8 cellular contexts compared by ENCODE assay signal in the genomic region with DNA sequence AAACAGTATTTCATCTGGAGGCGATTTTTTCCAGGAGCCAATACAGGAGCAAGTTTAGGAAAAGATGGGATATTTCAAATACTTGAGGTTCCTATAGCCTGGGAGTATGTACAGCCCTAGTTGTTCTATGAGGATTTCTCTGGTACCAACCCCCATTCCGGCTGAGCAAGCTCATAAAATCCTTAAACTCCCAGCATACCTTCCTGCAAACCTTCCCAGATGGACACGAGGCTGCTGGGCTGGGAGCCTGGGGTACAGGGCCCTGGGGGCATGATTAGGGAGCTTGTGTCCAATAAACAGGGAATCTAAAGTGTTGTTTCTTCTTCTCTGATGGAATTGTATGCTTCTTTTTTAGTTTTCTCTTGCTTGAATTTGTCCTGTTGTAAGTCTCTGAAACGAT. TPM values are rescaled to one million over a fixed set of nuclear protein-coding genes. Genes with fewer than 3 reads are reported as not detected.
DNase-seq lines count a peak whose midpoint lies in the region; ATAC-seq and TF ChIP-seq lines count a peak whose summit lies in the region.

No MANE protein-coding gene starts in this region.

- TF ChIP-seq CTCF in kidney epithelial cell (IDR thresholded peaks at IDR 0.05; ENCODE audit: insufficient read depth, low read length, poor library complexity, severe bottlenecking) (no peak), tibial nerve (IDR thresholded peaks at IDR 0.05) (no peak)

- peak overlapping the region; percentile 95 for H3K4me3 Mint-ChIP-seq in activated naive CD4-positive, alpha-beta T cell treated with anti-CD3 and anti-CD28 coated beads, Interleukin-2, amount 50 U/mL, for 24 hours
- H3K4me3 Mint-ChIP-seq in activated naive CD8-positive, alpha-beta T cell treated with anti-CD3 and anti-CD28 coated beads, Interleukin-2, amount 10 ng/mL, durations not matched to agents 7 days and 5 days, result peak overlapping the region; percentile 91

- TF ChIP-seq EP300 in tibial nerve (IDR thresholded peaks at IDR 0.05), result no peak

- H3K4me1 ChIP-seq in tibial nerve, result peaks cover 0 to 23% (median 15%) of the 10 kb centered on the region in 4 donors

- peak overlapping the region; percentile 92 to 98 (median 98) for H3K27ac ChIP-seq in tibial nerve

- H3K4me3 ChIP-seq in kidney epithelial cell (ENCODE audit: low read depth, low read length), result peak overlapping the region; percentile 100
- H3K4me3 ChIP-seq in tibial nerve, result peak overlapping the region; percentile 82 to 100 (median 94)

- H3K27me3 ChIP-seq in kidney epithelial cell (ENCODE audit: control insufficient read depth, insufficient read depth, low read length) (no peaks in the 10 kb centered on the region), tibial nerve (no peaks in the 10 kb centered on the region)

- TF ChIP-seq POLR2A in tibial nerve (IDR thresholded peaks at IDR 0.05), result no peak

- peaks cover 20% of the 10 kb centered on the region for H3K36me3 Mint-ChIP-seq in activated naive CD4-positive, alpha-beta T cell treated with anti-CD3 and anti-CD28 coated beads, Interleukin-2, amount 50 U/mL, for 24 hours
- peaks cover 27% of the 10 kb centered on the region for H3K36me3 Mint-ChIP-seq in activated naive CD8-positive, alpha-beta T cell treated with anti-CD3 and anti-CD28 coated beads, Interleukin-2, amount 10 ng/mL, durations not matched to agents 7 days and 5 days

- no peak for ATAC-seq in activated naive CD8-positive, alpha-beta T cell treated with anti-CD3 and anti-CD28 coated beads, Interleukin-2, amount 10 ng/mL, durations not matched to agents 7 days and 5 days (ENCODE audit: low read depth)
- no peak for ATAC-seq in HG03135 (IDR thresholded peaks at IDR 0.05; ENCODE audit: unreplicated experiment)
- no peak for ATAC-seq in left lobe of liver
- no peak for ATAC-seq in GM19455 (IDR thresholded peaks at IDR 0.05; ENCODE audit: unreplicated experiment)

- no peaks in the 10 kb centered on the region for H3K9me3 ChIP-seq in tibial nerve

- POLR2A ChIA-PET in activated naive CD8-positive, alpha-beta T cell treated with anti-CD3 and anti-CD28 coated beads, Interleukin-2, amount 10 ng/mL, durations not matched to agents 7 days and 5 days (lab: Charles Lee), result interaction anchor here (1.1 to 4.0 kb wide), 9 partner anchors 12 to 80 kb away, joined by 3 to 34 read pairs (median 8); a partner anchor contains a TSS

- H3K9me3 Mint-ChIP-seq in activated naive CD4-positive, alpha-beta T cell treated with anti-CD3 and anti-CD28 coated beads, Interleukin-2, amount 50 U/mL, for 24 hours, result no peaks in the 10 kb centered on the region
- no peaks in the 10 kb centered on the region for H3K9me3 Mint-ChIP-seq in activated naive CD8-positive, alpha-beta T cell treated with anti-CD3 and anti-CD28 coated beads, Interleukin-2, amount 10 ng/mL, durations not matched to agents 7 days and 5 days

- H3K4me1 Mint-ChIP-seq in activated naive CD4-positive, alpha-beta T cell treated with anti-CD3 and anti-CD28 coated beads, Interleukin-2, amount 50 U/mL, for 24 hours, result peaks cover 34% of the 10 kb centered on the region
- peaks cover 23% of the 10 kb centered on the region for H3K4me1 Mint-ChIP-seq in activated naive CD8-positive, alpha-beta T cell treated with anti-CD3 and anti-CD28 coated beads, Interleukin-2, amount 10 ng/mL, durations not matched to agents 7 days and 5 days

- H3K27ac Mint-ChIP-seq in activated naive CD4-positive, alpha-beta T cell treated with anti-CD3 and anti-CD28 coated beads, Interleukin-2, amount 50 U/mL, for 24 hours, result peak overlapping the region; percentile 99
- H3K27ac Mint-ChIP-seq in activated naive CD8-positive, alpha-beta T cell treated with anti-CD3 and anti-CD28 coated beads, Interleukin-2, amount 10 ng/mL, durations not matched to agents 7 days and 5 days, result peak overlapping the region; percentile 94

- DNase-seq in activated naive CD4-positive, alpha-beta T cell treated with Interleukin-2 at 50 U/mL for 16 hours, result no peak
- DNase-seq in activated naive CD8-positive, alpha-beta T cell treated with anti-CD3 and anti-CD28 coated beads, Interleukin-2, amount 10 ng/mL, durations not matched to agents 7 days and 5 days, result no peak
- DNase-seq in kidney epithelial cell (ENCODE audit: low read depth), result no peak
- DNase-seq in tibial nerve (ENCODE audit: low spot score in 2 of 2), result no peak
- DNase-seq in left lobe of liver (ENCODE audit: low spot score), result no peak

- 21 to 25% methylated on average over 4 of the region's 4 CpGs for WGBS in tibial nerve, 2 donors

- H3K36me3 ChIP-seq in kidney epithelial cell (ENCODE audit: control insufficient read depth, insufficient read depth, low read length) (peaks cover 7% of the 10 kb centered on the region), tibial nerve (peaks cover 5 to 40% (median 27%) of the 10 kb centered on the region in 3 donors)

- no peaks in the 10 kb centered on the region for H3K27me3 Mint-ChIP-seq in activated naive CD4-positive, alpha-beta T cell treated with anti-CD3 and anti-CD28 coated beads, Interleukin-2, amount 50 U/mL, for 24 hours
- H3K27me3 Mint-ChIP-seq in activated naive CD8-positive, alpha-beta T cell treated with anti-CD3 and anti-CD28 coated beads, Interleukin-2, amount 10 ng/mL, durations not matched to agents 7 days and 5 days, result no peaks in the 10 kb centered on the region

RNA-seq across cellular contexts. Expression of a gene that starts 1.5 kb away (rescaled TPM):
- 100 to 1,000 TPM; 257 to 278 TPM for total RNA-seq in activated naive CD8-positive, alpha-beta T cell treated with anti-CD3 and anti-CD28 coated beads, Interleukin-2, amount 10 ng/mL, durations not matched to agents 7 days and 5 days
- total RNA-seq in kidney epithelial cell (117 and 143 TPM in 2 replicates), tibial nerve (100 to 1,000 TPM in 2 of 4 donors, 10 to 100 TPM in 2; 71.4 to 113 (median 88.0) TPM), left lobe of liver (47.3 TPM)

RNA-seq across cellular contexts. Expression of a gene that starts 7.0 kb away (rescaled TPM):
- total RNA-seq in activated naive CD8-positive, alpha-beta T cell treated with anti-CD3 and anti-CD28 coated beads, Interleukin-2, amount 10 ng/mL, durations not matched to agents 7 days and 5 days, result 100 to 1,000 TPM; 117 to 118 TPM
- total RNA-seq in kidney epithelial cell, result 0.33 TPM in 1 of 2 replicates, not detected in the other
- 10 to 100 TPM; 27.1 to 66.3 (median 50.4) TPM for total RNA-seq in tibial nerve
- total RNA-seq in left lobe of liver, result 7.2 TPM

RNA-seq across cellular contexts. Expression of a gene that starts 29.2 kb away (rescaled TPM):
- 10 to 100 TPM; 69.7 to 70.0 TPM for total RNA-seq in activated naive CD8-positive, alpha-beta T cell treated with anti-CD3 and anti-CD28 coated beads, Interleukin-2, amount 10 ng/mL, durations not matched to agents 7 days and 5 days
- not detected in 2 replicates for total RNA-seq in kidney epithelial cell
- not detected for total RNA-seq in tibial nerve
- not detected for total RNA-seq in left lobe of liver

RNA-seq across cellular contexts. Expression of a gene that starts 30.5 kb away (rescaled TPM):
- total RNA-seq in activated naive CD8-positive, alpha-beta T cell treated with anti-CD3 and anti-CD28 coated beads, Interleukin-2, amount 10 ng/mL, durations not matched to agents 7 days and 5 days, result 100 to 1,000 TPM; 242 to 251 TPM
- 468 and 473 TPM in 2 replicates for total RNA-seq in kidney epithelial cell
- total RNA-seq in tibial nerve, result 100 to 1,000 TPM; 189 to 228 (median 210) TPM
- total RNA-seq in left lobe of liver, result 141 TPM

RNA-seq across cellular contexts. Expression of a gene that starts 33.7 kb away (rescaled TPM):
- 1 to 10 TPM; 3.1 to 4.6 TPM for total RNA-seq in activated naive CD8-positive, alpha-beta T cell treated with anti-CD3 and anti-CD28 coated beads, Interleukin-2, amount 10 ng/mL, durations not matched to agents 7 days and 5 days
- total RNA-seq in kidney epithelial cell (1.3 and 1.8 TPM in 2 replicates), tibial nerve (1 to 10 TPM in 1 of 4 donors, under 1 TPM in 2, not detected in 1; 0.63 to 2.0 (median 0.90) TPM), left lobe of liver (97.1 TPM)

Comparison
In these comparisons a context has a peak if more than half of its experiments do, and no peak if none do; other contexts are left out.
1. RNA of a gene that starts 29.2 kb away (total RNA-seq): 69.7 to 70.0 TPM in activated naive CD8-positive, alpha-beta T cell treated with anti-CD3 and anti-CD28 coated beads, Interleukin-2, amount 10 ng/mL, durations not matched to agents 7 days and 5 days; not detected in left lobe of liver (single experiment), not detected in kidney epithelial cell and not detected in tibial nerve; every median in the first group is over 10 times any median in the second.